Comparison of ENCODE assay signal across 8 cellular contexts in the genomic region with DNA sequence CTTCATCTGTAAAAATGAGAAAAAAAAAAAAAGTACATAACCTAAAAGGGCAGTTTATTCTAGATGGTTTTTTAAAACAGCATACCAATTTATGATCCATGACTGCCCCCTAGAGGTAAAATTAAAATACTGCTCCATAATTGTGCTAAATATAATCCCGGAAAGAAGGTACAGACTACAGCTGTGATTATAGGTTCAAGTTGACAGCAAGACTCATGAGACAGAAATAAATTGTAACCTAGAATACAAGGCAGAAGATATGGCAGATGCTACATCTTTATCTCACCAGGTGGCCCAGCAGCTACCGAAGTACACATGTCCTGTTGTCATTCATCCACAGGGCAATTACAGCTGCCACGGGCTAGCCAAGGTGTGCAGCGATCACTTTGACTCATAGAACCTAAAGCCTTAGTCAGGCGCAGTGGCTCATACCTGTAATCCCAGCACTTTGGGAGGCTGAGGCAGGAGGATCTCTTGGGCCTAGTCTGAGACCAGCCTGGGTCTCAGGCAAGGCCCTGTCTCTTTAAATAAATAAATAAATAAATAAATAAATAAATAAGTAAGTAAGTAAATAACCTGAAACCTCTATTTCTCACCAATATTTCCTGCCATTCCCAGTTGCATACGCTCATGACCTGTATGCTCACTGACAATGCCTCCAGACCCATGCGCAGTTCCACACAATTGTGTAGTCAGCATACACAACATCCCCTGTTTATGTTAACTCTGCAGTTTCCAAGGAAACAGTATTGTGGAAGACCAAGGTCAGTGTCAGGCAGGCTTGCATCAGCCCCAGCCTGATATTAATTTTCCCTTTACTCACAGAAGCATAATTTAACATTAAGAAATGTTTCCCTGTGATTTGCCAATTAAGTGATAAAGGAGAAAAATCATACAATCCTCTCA. TPM values are rescaled to one million over a fixed set of nuclear protein-coding genes. Genes with fewer than 3 reads are reported as not detected.
A peak's percentile ranks its signal among the peaks of the same experiment; 100 is the strongest.
DNase-seq lines count a peak whose midpoint lies in the region; TF ChIP-seq lines count a peak whose summit lies in the region.

No MANE protein-coding gene starts in this region.

- H3K4me3 Mint-ChIP-seq in endothelial cell (ENCODE audit: unreplicated experiment), result no peak overlapping the region
- no peak overlapping the region for H3K4me3 Mint-ChIP-seq in activated naive CD4-positive, alpha-beta T cell treated with anti-CD3 and anti-CD28 coated beads for 36 hours

- CTCF ChIA-PET in activated naive CD4-positive, alpha-beta T cell treated with anti-CD3 and anti-CD28 coated beads for 36 hours (lab: Charles Lee), result interaction anchor here (0.6 to 3.3 kb wide), 20 partner anchors 18 to 1700 kb away, joined by 3 to 16 read pairs (median 4); partner anchors contain the start of genes NT5C1A and PPIE

- H3K27ac Mint-ChIP-seq in endothelial cell (ENCODE audit: unreplicated experiment), result no peak overlapping the region
- no peak overlapping the region for H3K27ac Mint-ChIP-seq in activated naive CD4-positive, alpha-beta T cell treated with anti-CD3 and anti-CD28 coated beads for 36 hours

- no peaks in the 10 kb centered on the region for H3K9me3 Mint-ChIP-seq in endothelial cell (ENCODE audit: unreplicated experiment)
- no peaks in the 10 kb centered on the region for H3K9me3 Mint-ChIP-seq in activated naive CD4-positive, alpha-beta T cell treated with anti-CD3 and anti-CD28 coated beads for 36 hours

- peak; percentile 66 for DNase-seq in GM03348 (ENCODE audit: low spot score)
- DNase-seq in MV-4-11 (lab: John Stamatoyannopoulos, UW), result peak; percentile 52
- peak; percentile 76 for DNase-seq in RPMI8226
- no peak for DNase-seq in endothelial cell (ENCODE audit: low spot score)
- DNase-seq in myocyte (ENCODE audit: low read depth), result peak; percentile 83
- no peak for DNase-seq in stimulated activated CD4-positive, alpha-beta T cell treated with anti-CD3 and anti-CD28 coated beads, Interleukin-4, amount 100 ng/mL, for 24 hours
- no peak for DNase-seq in stimulated activated CD8-positive, alpha-beta memory T cell treated with anti-CD3 and anti-CD28 coated beads, Interleukin-4, amount 100 ng/mL, for 48 hours
- DNase-seq in activated naive CD4-positive, alpha-beta T cell treated with anti-CD3 and anti-CD28 coated beads for 36 hours, result no peak

- no peaks in the 10 kb centered on the region for H3K27me3 Mint-ChIP-seq in endothelial cell (ENCODE audit: unreplicated experiment)
- H3K27me3 Mint-ChIP-seq in activated naive CD4-positive, alpha-beta T cell treated with anti-CD3 and anti-CD28 coated beads for 36 hours (ENCODE audit: low read depth), result peaks cover 36% of the 10 kb centered on the region

- no peaks in the 10 kb centered on the region for H3K4me1 Mint-ChIP-seq in endothelial cell (ENCODE audit: unreplicated experiment)
- H3K4me1 Mint-ChIP-seq in activated naive CD4-positive, alpha-beta T cell treated with anti-CD3 and anti-CD28 coated beads for 36 hours (ENCODE audit: low read depth), result no peaks in the 10 kb centered on the region

- intact Hi-C loops in activated naive CD4-positive, alpha-beta T cell treated with anti-CD3 and anti-CD28 coated beads for 36 hours (cut with micrococcal nuclease), result loop anchor here (1.0 to 10.0 kb wide), 5 partner anchors 48 to 616 kb away; partner anchors contain the start of gene NT5C1A

- H3K36me3 Mint-ChIP-seq in endothelial cell (ENCODE audit: low read depth, unreplicated experiment), result no peaks in the 10 kb centered on the region
- no peaks in the 10 kb centered on the region for H3K36me3 Mint-ChIP-seq in activated naive CD4-positive, alpha-beta T cell treated with anti-CD3 and anti-CD28 coated beads for 36 hours (ENCODE audit: low read depth)

- peak; percentile 89 for TF ChIP-seq CTCF in endothelial cell (IDR thresholded peaks at IDR 0.05; ENCODE audit: unreplicated experiment)

RNA-seq across cellular contexts. Expression of gene PPIE, which starts 18.3 kb away (rescaled TPM):
- total RNA-seq in endothelial cell (ENCODE audit: unreplicated experiment) (38.1 TPM), myocyte (29.8 and 31.9 TPM in 2 replicates)
- polyA plus RNA-seq in myocyte (2012), result 49.0 TPM
- 10 to 100 TPM; 73.8 to 75.6 TPM for total RNA-seq in activated naive CD4-positive, alpha-beta T cell treated with anti-CD3 and anti-CD28 coated beads for 36 hours

RNA-seq across cellular contexts. Expression of gene HPCAL4, which starts 29.1 kb away (rescaled TPM):
- total RNA-seq in endothelial cell (ENCODE audit: unreplicated experiment) (not detected), myocyte (0.35 and 0.78 TPM in 2 replicates)
- polyA plus RNA-seq in myocyte (2012), result 0.03 TPM
- under 1 TPM; 0.43 to 0.52 TPM for total RNA-seq in activated naive CD4-positive, alpha-beta T cell treated with anti-CD3 and anti-CD28 coated beads for 36 hours

RNA-seq across cellular contexts. Expression of gene NT5C1A, which starts 48.4 kb away (rescaled TPM):
- total RNA-seq in endothelial cell (ENCODE audit: unreplicated experiment), result not detected
- 2.3 and 4.8 TPM in 2 replicates for total RNA-seq in myocyte
- polyA plus RNA-seq in myocyte (2012), result 0.11 TPM
- total RNA-seq in activated naive CD4-positive, alpha-beta T cell treated with anti-CD3 and anti-CD28 coated beads for 36 hours, result not detected

RNA-seq across cellular contexts. Expression of gene OXCT2, which starts 50.8 kb away (rescaled TPM):
- total RNA-seq in endothelial cell (ENCODE audit: unreplicated experiment), result 0.36 TPM
- total RNA-seq in myocyte, result 0.16 and 0.88 TPM in 2 replicates
- polyA plus RNA-seq in myocyte (2012), result 0.39 TPM
- total RNA-seq in activated naive CD4-positive, alpha-beta T cell treated with anti-CD3 and anti-CD28 coated beads for 36 hours, result under 1 TPM; 0.52 to 0.67 TPM

Comparison
In these comparisons a context has a peak if more than half of its experiments do, and no peak if none do; other contexts are left out.
1. DNase-seq: peak in GM03348 (single experiment), MV-4-11 (single experiment), RPMI8226 (single experiment) and myocyte (single experiment); none in endothelial cell (single experiment), stimulated activated CD4-positive, alpha-beta T cell treated with anti-CD3 and anti-CD28 coated beads, Interleukin-4, amount 100 ng/mL, for 24 hours (single experiment), stimulated activated CD8-positive, alpha-beta memory T cell treated with anti-CD3 and anti-CD28 coated beads, Interleukin-4, amount 100 ng/mL, for 48 hours (single experiment) and activated naive CD4-positive, alpha-beta T cell treated with anti-CD3 and anti-CD28 coated beads for 36 hours (single experiment).